9 cellular contexts compared by ENCODE assay signal in the genomic region with DNA sequence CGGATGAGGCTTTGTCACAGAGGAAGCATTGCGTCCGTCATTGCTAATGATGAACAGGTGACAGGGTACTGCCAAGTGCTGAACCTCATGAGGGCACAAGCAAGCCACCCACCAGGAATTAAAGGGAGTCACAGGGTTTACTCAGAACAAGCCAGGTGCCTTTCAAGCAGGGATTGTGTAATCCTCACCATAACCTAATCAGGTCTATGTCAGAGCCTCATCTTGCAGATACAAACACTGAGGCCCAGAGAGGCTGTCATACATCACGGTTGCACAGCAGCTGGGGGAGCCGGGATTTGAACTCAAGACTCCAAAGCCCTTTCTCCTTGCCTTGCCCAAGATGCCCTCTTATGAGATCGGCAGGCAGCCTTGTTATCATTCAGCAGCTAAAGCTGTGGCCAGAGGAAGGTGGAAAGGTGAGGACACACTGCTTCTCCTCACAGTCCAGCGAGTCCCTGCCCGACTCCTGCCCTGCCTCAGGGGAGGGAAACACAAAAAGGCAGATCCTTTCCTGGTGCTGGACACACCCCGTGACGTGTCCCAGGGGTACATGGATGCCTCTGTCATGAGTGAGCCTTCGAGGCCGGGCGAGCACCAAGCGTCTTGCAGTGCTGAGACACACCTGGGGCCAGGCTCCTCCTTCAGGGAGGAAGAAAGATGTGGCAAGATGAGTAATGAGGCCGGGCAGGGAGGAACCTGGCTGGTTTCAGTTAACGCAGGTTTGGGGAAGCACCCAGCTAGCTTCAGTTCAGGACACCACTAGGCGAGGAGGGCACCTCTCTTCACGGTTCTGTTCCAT.
DNase-seq lines count a peak whose midpoint lies in the region; ATAC-seq, FAIRE-seq and TF ChIP-seq lines count a peak whose summit lies in the region.
"Had no signal": no experiment of that assay in that cellular context is flagged by ENCODE, and none has a peak within 500 bp of the region (broad histone marks: within the 10 kb centered on the region; RNA-seq: fewer than 3 reads in every experiment).

No MANE protein-coding gene starts in this region.

- no peaks in the 10 kb centered on the region for H3K27me3 ChIP-seq in hepatocyte
- H3K27me3 ChIP-seq: ascending aorta had no signal

- ATAC-seq in GM18502 (IDR thresholded peaks at IDR 0.05; ENCODE audit: poor library complexity, unreplicated experiment) (peak; percentile 69), GM21529 (IDR thresholded peaks at IDR 0.05; ENCODE audit: unreplicated experiment) (peak; percentile 79)

- H3K4me1 Mint-ChIP-seq in IgD-negative memory B cell = peaks cover 33 to 40% (median 36%) of the 10 kb centered on the region in 3 donors

- peaks cover 11% of the 10 kb centered on the region for H3K27me3 Mint-ChIP-seq in IgD-negative memory B cell

- 81% methylated on average over 18 of the region's 18 CpGs for WGBS in hepatocyte (ENCODE audit: low lambda C conversion rate, missing lambda C conversion rate)

- no peak overlapping the region for H3K4me2 ChIP-seq in hepatocyte

- no peaks in the 10 kb centered on the region for H3K9me3 Mint-ChIP-seq in IgD-negative memory B cell

- H3K9me2 ChIP-seq in hepatocyte (replicated peaks; ENCODE audit: insufficient read depth) = no peaks in the 10 kb centered on the region

- no peaks in the 10 kb centered on the region for H3K9me3 ChIP-seq in hepatocyte (ENCODE audit: low read depth)
- H3K9me3 ChIP-seq: ascending aorta had no signal

- no peak for TF ChIP-seq CTCF in hepatocyte (IDR thresholded peaks at IDR 0.05; ENCODE audit: poor library complexity)

- FAIRE-seq in H54 (lab: Jason Lieb, UNC) = no peak

- H3K4me1 ChIP-seq in hepatocyte (ENCODE audit: insufficient read depth) = no peaks in the 10 kb centered on the region
- H3K4me1 ChIP-seq: ascending aorta had no signal

- peak overlapping the region; percentile 22 to 79 (median 62) for H3K27ac Mint-ChIP-seq in IgD-negative memory B cell

- no peak overlapping the region for H3K27ac ChIP-seq in hepatocyte
- H3K27ac ChIP-seq: ascending aorta had no signal

- H3K36me3 Mint-ChIP-seq in IgD-negative memory B cell = no peaks in the 10 kb centered on the region

- H2AFZ ChIP-seq in hepatocyte = no peak overlapping the region

- DNase-seq in hepatocyte (ENCODE audit: low spot score) (peak; percentile 49), T-helper 9 cell (no peak), GM03348 (ENCODE audit: low spot score) (no peak), H54 (ENCODE audit: insufficient read length, low spot score) (no peak), GOT3 (lab: John Stamatoyannopoulos, UW) (no peak)

- no peak overlapping the region for H3K4me3 ChIP-seq in hepatocyte
- H3K4me3 ChIP-seq: ascending aorta had no signal

- no peaks in the 10 kb centered on the region for H3K36me3 ChIP-seq in hepatocyte (replicated peaks; ENCODE audit: insufficient read depth, low read depth)
- H3K36me3 ChIP-seq: ascending aorta had no signal

- H3K79me2 ChIP-seq in hepatocyte = no peaks in the 10 kb centered on the region

- H4K20me1 ChIP-seq in hepatocyte (ENCODE audit: insufficient read depth, poor library complexity, severe bottlenecking) = no peaks in the 10 kb centered on the region

- peak overlapping the region in 3 of 4 donors; percentile 2 to 67 (median 24) for H3K4me3 Mint-ChIP-seq in IgD-negative memory B cell

- no peak for TF ChIP-seq POLR2A in H54 (IDR thresholded peaks at IDR 0.05; ENCODE audit: low read depth, low read length)
